In genomic region chr3:138381950-138382715, GRCh38 we compare ENCODE assay signal across 9 cellular contexts. TPM values are rescaled to one million over a fixed set of nuclear protein-coding genes. Genes with fewer than 3 reads are reported as not detected.
DNase-seq lines count a peak whose midpoint lies in the region; ATAC-seq and TF ChIP-seq lines count a peak whose summit lies in the region.
"Had no signal": no experiment of that assay in that cellular context is flagged by ENCODE, and none has a peak within 500 bp of the region (broad histone marks: within the 10 kb centered on the region; RNA-seq: fewer than 3 reads in every experiment).

No MANE protein-coding gene starts in this region.

- CTCF ChIA-PET in RWPE1 (lab: Yijun Ruan, JAX), result interaction anchor here (0.6 to 0.7 kb wide), 2 partner anchors 200 to 874 kb away, joined by 5 to 9 read pairs; no protein-coding TSS in a partner anchor

- intact Hi-C loops in upper lobe of right lung (cut with DNase I), result no loop called here

- no peaks in the 10 kb centered on the region for H3K9me3 ChIP-seq in upper lobe of right lung

- ATAC-seq in upper lobe of right lung (peak; percentile 92), HG03175 (IDR thresholded peaks at IDR 0.05; ENCODE audit: unreplicated experiment) (no peak)

- no peaks in the 10 kb centered on the region for H3K27me3 ChIP-seq in upper lobe of right lung

- no peaks in the 10 kb centered on the region for H3K36me3 ChIP-seq in upper lobe of right lung

- peak overlapping the region; percentile 57 for H3K27ac ChIP-seq in RWPE1
- H3K27ac ChIP-seq in upper lobe of right lung, result peak overlapping the region; percentile 79

- TF ChIP-seq CTCF in RWPE1 (conservative IDR thresholded peaks at IDR 0.05; ENCODE audit: low read depth) (no peak), upper lobe of right lung (IDR thresholded peaks at IDR 0.05) (no peak)

- peaks cover 19% of the 10 kb centered on the region for H3K4me1 ChIP-seq in upper lobe of right lung

- POLR2A ChIA-PET in RWPE1 (lab: Yijun Ruan, JAX; ENCODE audit: low non-redundant PET), result no interaction called here

- H3K4me3 ChIP-seq in upper lobe of right lung, result no peak overlapping the region

- DNase-seq in RWPE1 (ENCODE audit: low spot score) (peak; percentile 48), fibroblast of gingiva (ENCODE audit: low read depth) (peak; percentile 50), mucosa of gallbladder (ENCODE audit: low spot score) (peak; percentile 63), upper lobe of right lung (peak; percentile 82), NCI-H2029 (lab: John Stamatoyannopoulos, UW) (no peak), NCI-H2227 (lab: John Stamatoyannopoulos, UW; ENCODE audit: unreplicated experiment) (no peak)

RNA-seq across cellular contexts. Expression of gene MRAS, which starts 33.8 kb away (rescaled TPM):
- 31.7 TPM for total RNA-seq in mucosa of gallbladder
- total RNA-seq in upper lobe of right lung, result 79.4 TPM

RNA-seq across cellular contexts. Expression of gene ESYT3, which starts 52.3 kb away (rescaled TPM):
- total RNA-seq in mucosa of gallbladder (5.1 TPM), upper lobe of right lung (66.4 TPM)
- total RNA-seq: natural killer cell treated with Interleukin-12 subunit alpha and Interleukin-12 subunit beta and Interleukin-15 and Interleukin-18, amount 100 ng/mL, for 72 hours had no signal

RNA-seq across cellular contexts. Expression of gene NME9, which starts 52.5 kb away (rescaled TPM):
- 2.6 TPM for total RNA-seq in mucosa of gallbladder
- total RNA-seq in upper lobe of right lung, result not detected
- total RNA-seq: natural killer cell treated with Interleukin-12 subunit alpha and Interleukin-12 subunit beta and Interleukin-15 and Interleukin-18, amount 100 ng/mL, for 72 hours; NCI-H460 had no signal

Comparison
In these comparisons a context has a peak if more than half of its experiments do, and no peak if none do; other contexts are left out.
1. DNase-seq: peak in RWPE1 (single experiment), fibroblast of gingiva (single experiment), mucosa of gallbladder (single experiment) and upper lobe of right lung (single experiment); none in NCI-H2029 (single experiment) and NCI-H2227 (single experiment).
2. RNA of gene ESYT3, which starts 52.3 kb away (total RNA-seq): 66.4 TPM in upper lobe of right lung (single experiment); 5.1 TPM in mucosa of gallbladder (single experiment); every median in the first group is over 10 times any median in the second.